In genomic region chr10:43312612-43313011, GRCh38 we compare ENCODE assay signal across 19 cellular contexts. TPM values are rescaled to one million over a fixed set of nuclear protein-coding genes. Genes with fewer than 3 reads are reported as not detected.
DNase-seq lines count a peak whose midpoint lies in the region; ATAC-seq and TF ChIP-seq lines count a peak whose summit lies in the region.
"Had no signal": no experiment of that assay in that cellular context is flagged by ENCODE, and none has a peak within 500 bp of the region (broad histone marks: within the 10 kb centered on the region; RNA-seq: fewer than 3 reads in every experiment).

No MANE protein-coding gene starts in this region.

- no peaks in the 10 kb centered on the region for H4K20me1 ChIP-seq in HCT116 (ENCODE audit: insufficient read depth)

- no peaks in the 10 kb centered on the region for H3K9me2 ChIP-seq in HCT116 (ENCODE audit: insufficient read depth)

- H3K27me3 Mint-ChIP-seq in activated CD4-positive, alpha-beta T cell treated with anti-CD3 and anti-CD28 coated beads, Interleukin-2, amount 10 ng/mL, durations not matched to agents 7 days and 5 days, result peaks cover 17% of the 10 kb centered on the region
- H3K27me3 Mint-ChIP-seq in endodermal cell (ENCODE audit: insufficient read depth), result peaks cover 11% of the 10 kb centered on the region
- H3K27me3 Mint-ChIP-seq in effector memory CD8-positive, alpha-beta T cell, result peaks cover 0 to 12% of the 10 kb centered on the region in 2 donors
- H3K27me3 Mint-ChIP-seq: CD4-positive, alpha-beta T cell had no signal

- TF ChIP-seq CTCF in HCT116 (IDR thresholded peaks at IDR 0.05 in 2 of 3, conservative IDR thresholded peaks at IDR 0.05 in 1 of 3; ENCODE audit: borderline replicate concordance in 1 of 3, insufficient read depth in 1 of 3, low read depth in 2 of 3, low read length in 2 of 3) (peak; percentile 20 to 39 (median 36); a peak in 4 of 6 replicates), endodermal cell (conservative IDR thresholded peaks at IDR 0.05) (peak; percentile 26), upper lobe of right lung (IDR thresholded peaks at IDR 0.05) (no peak)

- H3K4me3 ChIP-seq in HCT116 (replicated peaks in 1 of 2; ENCODE audit: low read depth in 1 of 2, low read length in 2 of 2), result no peak overlapping the region
- no peak overlapping the region for H3K4me3 ChIP-seq in endodermal cell (ENCODE audit: low read length)
- no peak overlapping the region for H3K4me3 ChIP-seq in upper lobe of right lung
- H3K4me3 ChIP-seq in effector memory CD4-positive, alpha-beta T cell (ENCODE audit: insufficient read depth, low read depth, low read length, poor library complexity, severe bottlenecking), result no peak overlapping the region
- H3K4me3 ChIP-seq: A549 had no signal

- H3K9ac ChIP-seq in HCT116 (ENCODE audit: low read length), result no peak overlapping the region
- no peak overlapping the region for H3K9ac ChIP-seq in endodermal cell (ENCODE audit: extremely low read depth, low read length, poor library complexity, severe bottlenecking)

- H3K36me3 ChIP-seq in HCT116 (ENCODE audit: control insufficient read depth in 1 of 2, insufficient read depth in 2 of 2, low read length in 2 of 2) (no peaks in the 10 kb centered on the region), endodermal cell (ENCODE audit: control insufficient read depth, insufficient read depth, low read length) (no peaks in the 10 kb centered on the region), upper lobe of right lung (no peaks in the 10 kb centered on the region)
- H3K36me3 ChIP-seq in effector memory CD4-positive, alpha-beta T cell (ENCODE audit: control insufficient read depth, insufficient read depth, low read length), result no peaks in the 10 kb centered on the region

- H2AFZ ChIP-seq in HCT116 (ENCODE audit: low read depth, low read length, poor library complexity, severe bottlenecking), result no peak overlapping the region

- POLR2A ChIA-PET in activated CD4-positive, alpha-beta T cell treated with anti-CD3 and anti-CD28 coated beads, Interleukin-2, amount 10 ng/mL, durations not matched to agents 7 days and 5 days (lab: Charles Lee), result no interaction called here
- POLR2A ChIA-PET in HCT116 (lab: Charles Lee), result no interaction called here

- no peaks in the 10 kb centered on the region for H3K79me2 ChIP-seq in HCT116 (ENCODE audit: insufficient read depth, low read length)

- no peak for TF ChIP-seq POLR2A in HCT116 (IDR thresholded peaks at IDR 0.05; ENCODE audit: borderline replicate concordance, extremely low read depth, insufficient read depth, insufficient read length)

- no TSS peak for BruUV-seq in HCT116 (replicated peaks; lab: Mats Ljungman, UMichigan)

- RAD21 ChIA-PET in HCT116 (lab: Charles Lee; ENCODE audit: low non-redundant PET in 1 of 2, low total read pairs in 2 of 2, uncharacterized antibody in 2 of 2, unreplicated experiment in 2 of 2), result no interaction called here

- peaks cover 40% of the 10 kb centered on the region for H3K4me1 Mint-ChIP-seq in activated CD4-positive, alpha-beta T cell treated with anti-CD3 and anti-CD28 coated beads, Interleukin-2, amount 10 ng/mL, durations not matched to agents 7 days and 5 days
- H3K4me1 Mint-ChIP-seq in endodermal cell, result no peaks in the 10 kb centered on the region
- peaks cover 7 to 9% of the 10 kb centered on the region in 2 donors for H3K4me1 Mint-ChIP-seq in effector memory CD8-positive, alpha-beta T cell (ENCODE audit: low read depth in 2 of 2)

- H3K27ac ChIP-seq in HCT116 (ENCODE audit: low read depth, low read length) (no peak overlapping the region), endodermal cell (ENCODE audit: low read depth, low read length) (no peak overlapping the region), upper lobe of right lung (no peak overlapping the region)
- no peak overlapping the region for H3K27ac ChIP-seq in effector memory CD4-positive, alpha-beta T cell (ENCODE audit: insufficient read depth, low read length, poor library complexity, severe bottlenecking)
- H3K27ac ChIP-seq: 22Rv1, C4-2B, HL-60 had no signal

- H3K4me2 ChIP-seq in HCT116 (ENCODE audit: low read length), result no peak overlapping the region
- H3K4me2 ChIP-seq: A549 had no signal

- H3K4me1 ChIP-seq in HCT116 (ENCODE audit: control insufficient read depth in 1 of 2, insufficient read depth in 2 of 2, low read length in 2 of 2) (peaks cover 0 to 17% of the 10 kb centered on the region in 2 experiments; a peak in 2 of 4 replicates), endodermal cell (ENCODE audit: control insufficient read depth, insufficient read depth, low read length) (no peaks in the 10 kb centered on the region), upper lobe of right lung (peaks cover 8% of the 10 kb centered on the region)
- peaks cover 12% of the 10 kb centered on the region for H3K4me1 ChIP-seq in effector memory CD4-positive, alpha-beta T cell (ENCODE audit: control insufficient read depth, insufficient read depth, low read length, poor library complexity, severe bottlenecking)

- 88 to 100% methylated on average over 1 to 6 of the region's 6 CpGs for WGBS in endodermal cell (ENCODE audit: insufficient coverage in 1 of 2, insufficient read length in 1 of 2), 2 experiments

- ATAC-seq in HCT116 (no peak), upper lobe of right lung (no peak), GM18868 (IDR thresholded peaks at IDR 0.05; ENCODE audit: unreplicated experiment) (no peak)
- ATAC-seq in effector memory CD8-positive, alpha-beta T cell (replicated peaks), result no peak
- ATAC-seq: A549 had no signal

- H3K36me3 Mint-ChIP-seq in activated CD4-positive, alpha-beta T cell treated with anti-CD3 and anti-CD28 coated beads, Interleukin-2, amount 10 ng/mL, durations not matched to agents 7 days and 5 days (ENCODE audit: low read depth), result peaks cover 3% of the 10 kb centered on the region
- H3K36me3 Mint-ChIP-seq in endodermal cell (ENCODE audit: low read depth), result no peaks in the 10 kb centered on the region
- H3K36me3 Mint-ChIP-seq in effector memory CD8-positive, alpha-beta T cell (ENCODE audit: insufficient read depth), result no peaks in the 10 kb centered on the region

- no peak; the same call in 1 of the 2 replicates for TF ChIP-seq RAD21 in HCT116 (IDR thresholded peaks at IDR 0.05; ENCODE audit: low read depth)

- no peak overlapping the region for H3K4me3 Mint-ChIP-seq in activated CD4-positive, alpha-beta T cell treated with anti-CD3 and anti-CD28 coated beads, Interleukin-2, amount 10 ng/mL, durations not matched to agents 7 days and 5 days
- no peak overlapping the region for H3K4me3 Mint-ChIP-seq in endodermal cell
- H3K4me3 Mint-ChIP-seq in effector memory CD8-positive, alpha-beta T cell, result no peak overlapping the region
- H3K4me3 Mint-ChIP-seq: CD4-positive, alpha-beta T cell had no signal

- H3K27me3 ChIP-seq in HCT116 (ENCODE audit: insufficient read depth, low read length) (no peaks in the 10 kb centered on the region), endodermal cell (ENCODE audit: control insufficient read depth, insufficient read depth, low read length, poor library complexity, severe bottlenecking) (no peaks in the 10 kb centered on the region), upper lobe of right lung (no peaks in the 10 kb centered on the region)
- no peaks in the 10 kb centered on the region for H3K27me3 ChIP-seq in effector memory CD4-positive, alpha-beta T cell (replicated peaks; ENCODE audit: control insufficient read depth, insufficient read depth, low read length, poor library complexity, severe bottlenecking)

- DNase-seq in activated CD4-positive, alpha-beta T cell treated with anti-CD3 and anti-CD28 coated beads, Interleukin-2, amount 10 ng/mL, durations not matched to agents 7 days and 5 days, result no peak
- DNase-seq in activated CD4-positive, alpha-beta T cell treated with anti-CD3 and anti-CD28 coated beads for 4 hours, result no peak
- DNase-seq in HCT116 (ENCODE audit: low read depth, low spot score) (no peak), endodermal cell (no peak), upper lobe of right lung (peak; percentile 9)
- no peak for DNase-seq in effector memory CD8-positive, alpha-beta T cell
- no peak for DNase-seq in effector memory CD4-positive, alpha-beta T cell
- DNase-seq: AML-193; Caco-2; CD4-positive, alpha-beta T cell; GOT3; H7 had no signal

- CTCF ChIA-PET in activated CD4-positive, alpha-beta T cell treated with anti-CD3 and anti-CD28 coated beads, Interleukin-2, amount 10 ng/mL, durations not matched to agents 7 days and 5 days (lab: Charles Lee), result interaction anchor here (0.7 kb wide), 1 partner anchor 147 kb away, joined by 3 read pairs; no protein-coding TSS in a partner anchor
- CTCF ChIA-PET in HCT116 (lab: Charles Lee), result no interaction called here

- no peaks in the 10 kb centered on the region for H3K9me3 Mint-ChIP-seq in activated CD4-positive, alpha-beta T cell treated with anti-CD3 and anti-CD28 coated beads, Interleukin-2, amount 10 ng/mL, durations not matched to agents 7 days and 5 days
- H3K9me3 Mint-ChIP-seq in endodermal cell, result no peaks in the 10 kb centered on the region
- no peaks in the 10 kb centered on the region for H3K9me3 Mint-ChIP-seq in effector memory CD8-positive, alpha-beta T cell
- H3K9me3 Mint-ChIP-seq: CD4-positive, alpha-beta T cell had no signal

- H3K9me3 ChIP-seq in HCT116 (ENCODE audit: control insufficient read depth in 1 of 2, insufficient read depth in 1 of 2, low read depth in 1 of 2, low read length in 2 of 2), result no peaks in the 10 kb centered on the region
- H3K9me3 ChIP-seq in endodermal cell (ENCODE audit: control insufficient read depth, low read length), result no peaks in the 10 kb centered on the region
- H3K9me3 ChIP-seq in upper lobe of right lung, result no peaks in the 10 kb centered on the region
- no peaks in the 10 kb centered on the region for H3K9me3 ChIP-seq in effector memory CD4-positive, alpha-beta T cell (ENCODE audit: control insufficient read depth, low read length)
- H3K9me3 ChIP-seq: A549, Caco-2 had no signal

- intact Hi-C loops in HCT116 (cut with micrococcal nuclease) (no loop called here), upper lobe of right lung (cut with DNase I) (no loop called here)

- H3K27ac Mint-ChIP-seq in activated CD4-positive, alpha-beta T cell treated with anti-CD3 and anti-CD28 coated beads, Interleukin-2, amount 10 ng/mL, durations not matched to agents 7 days and 5 days, result peak overlapping the region; percentile 41
- H3K27ac Mint-ChIP-seq in endodermal cell, result no peak overlapping the region
- no peak overlapping the region for H3K27ac Mint-ChIP-seq in effector memory CD8-positive, alpha-beta T cell
- H3K27ac Mint-ChIP-seq: CD4-positive, alpha-beta T cell had no signal

RNA-seq across cellular contexts. Expression of gene RASGEF1A, which starts 45.7 kb away (rescaled TPM):
- 1 to 10 TPM; 1.6 to 2.3 TPM for total RNA-seq in activated CD4-positive, alpha-beta T cell treated with anti-CD3 and anti-CD28 coated beads, Interleukin-2, amount 10 ng/mL, durations not matched to agents 7 days and 5 days
- 19.3 TPM for total RNA-seq in HCT116 (2021; ENCODE audit: unreplicated experiment)
- 22.8 and 27.9 TPM in 2 replicates for polyA plus RNA-seq in HCT116 (2012)
- 10 to 100 TPM in 1 of 2 donors, 1 to 10 TPM in 1; 8.1 to 13.4 TPM for total RNA-seq in endodermal cell
- polyA plus RNA-seq in endodermal cell (2013, experiment 1 of 2), result 5.3 TPM
- polyA plus RNA-seq in endodermal cell (2013, experiment 2 of 2), result 4.2 TPM
- total RNA-seq in upper lobe of right lung, result 2.6 TPM
- total RNA-seq: HT1080 had no signal

RNA-seq across cellular contexts. Expression of gene FXYD4, which starts 58.8 kb away (rescaled TPM):
- not detected for total RNA-seq in activated CD4-positive, alpha-beta T cell treated with anti-CD3 and anti-CD28 coated beads, Interleukin-2, amount 10 ng/mL, durations not matched to agents 7 days and 5 days
- total RNA-seq in HCT116 (2021; ENCODE audit: unreplicated experiment), result 0.71 TPM
- polyA plus RNA-seq in HCT116 (2012), result 2.2 and 3.4 TPM in 2 replicates
- total RNA-seq in endodermal cell, result under 1 TPM in 1 of 2 donors, not detected in 1; 0.97 TPM
- polyA plus RNA-seq in endodermal cell (2013, experiment 1 of 2), result not detected
- polyA plus RNA-seq in endodermal cell (2013, experiment 2 of 2), result not detected
- 1.1 TPM for total RNA-seq in upper lobe of right lung
- total RNA-seq: Caco-2; CD4-positive, alpha-beta T cell; H7; HT1080 had no signal
- polyA plus RNA-seq: A549, BJ had no signal
